2 cellular contexts compared by ENCODE assay signal in the genomic region with DNA sequence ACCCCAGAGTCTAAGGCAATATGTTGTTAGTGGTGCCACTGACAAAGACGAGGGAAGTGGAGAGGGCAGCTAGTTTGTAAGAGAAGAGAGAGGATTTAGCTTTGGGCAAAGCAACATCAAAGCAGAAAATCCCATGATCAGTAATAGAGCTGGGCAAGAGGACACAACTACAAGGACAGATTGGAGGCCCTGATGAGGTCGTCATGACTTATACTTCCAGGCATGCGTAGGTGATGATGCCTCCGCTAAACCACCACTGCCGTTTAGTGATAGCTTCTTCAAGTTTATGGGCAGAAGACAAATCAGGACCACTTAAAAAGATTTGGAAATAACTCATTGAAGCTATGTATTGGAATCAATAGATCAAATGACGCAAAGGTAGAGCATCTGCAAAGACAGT.
TF ChIP-seq lines count a peak whose summit lies in the region.

No MANE protein-coding gene starts in this region.

TF ChIP-seq in HEK293, 187 proteins besides CTCF, POLR2A, EP300 and RAD21:
- TF ChIP-seq ZFHX2 (tag by site-specific recombination; conservative IDR thresholded peaks at IDR 0.05) (0 out of 2 replicates have a peak, but pooled peaks have one; percentile 10), ZNF266 (tag by site-specific recombination; IDR thresholded peaks at IDR 0.05; ENCODE audit: low read depth) (no peak)

TF ChIP-seq in H1, 55 proteins besides CTCF, POLR2A, EP300 and RAD21:
- no peak for TF ChIP-seq BRCA1 (IDR thresholded peaks at IDR 0.05; ENCODE audit: low read depth, low read length)
- TF ChIP-seq CEBPB (IDR thresholded peaks at IDR 0.05; ENCODE audit: low read depth, low read length): no peak
- no peak for TF ChIP-seq RNF2 (IDR thresholded peaks at IDR 0.05; ENCODE audit: borderline replicate concordance, low read depth, low read length, missing control alignments, poor library complexity, severe bottlenecking)
